In genomic region chr10:3856593-3856992, GRCh38 we compare ENCODE assay signal across 2 cellular contexts.
TF ChIP-seq lines count a peak whose summit lies in the region.

No MANE protein-coding gene starts in this region.

TF ChIP-seq in A549, 52 proteins besides CTCF, POLR2A, EP300 and RAD21 (continued from another document):
- TF ChIP-seq E2F6 (IDR thresholded peaks at IDR 0.05; ENCODE audit: borderline replicate concordance, low read depth), result no peak
TF ChIP-seq in A549: peak in this region for 0.

TF ChIP-seq in IMR-90, 13 proteins besides CTCF, POLR2A, EP300 and RAD21 (continued from another document):
- no peak for TF ChIP-seq USF2 (IDR thresholded peaks at IDR 0.05; ENCODE audit: low read depth, low read length)
- TF ChIP-seq ELK1 (IDR thresholded peaks at IDR 0.05; ENCODE audit: borderline replicate concordance, low read depth, low read length), result no peak
- TF ChIP-seq RCOR1 (IDR thresholded peaks at IDR 0.05; ENCODE audit: insufficient replicate concordance, low read length), result no peak
- TF ChIP-seq FOS (IDR thresholded peaks at IDR 0.05; ENCODE audit: low read depth, low read length), result no peak
- no peak for TF ChIP-seq MXI1 (IDR thresholded peaks at IDR 0.05; ENCODE audit: borderline replicate concordance, low read depth, low read length)
- TF ChIP-seq NFE2L2 (IDR thresholded peaks at IDR 0.05; ENCODE audit: low read depth, low read length), result no peak
